20 cellular contexts compared by ENCODE assay signal in the genomic region with DNA sequence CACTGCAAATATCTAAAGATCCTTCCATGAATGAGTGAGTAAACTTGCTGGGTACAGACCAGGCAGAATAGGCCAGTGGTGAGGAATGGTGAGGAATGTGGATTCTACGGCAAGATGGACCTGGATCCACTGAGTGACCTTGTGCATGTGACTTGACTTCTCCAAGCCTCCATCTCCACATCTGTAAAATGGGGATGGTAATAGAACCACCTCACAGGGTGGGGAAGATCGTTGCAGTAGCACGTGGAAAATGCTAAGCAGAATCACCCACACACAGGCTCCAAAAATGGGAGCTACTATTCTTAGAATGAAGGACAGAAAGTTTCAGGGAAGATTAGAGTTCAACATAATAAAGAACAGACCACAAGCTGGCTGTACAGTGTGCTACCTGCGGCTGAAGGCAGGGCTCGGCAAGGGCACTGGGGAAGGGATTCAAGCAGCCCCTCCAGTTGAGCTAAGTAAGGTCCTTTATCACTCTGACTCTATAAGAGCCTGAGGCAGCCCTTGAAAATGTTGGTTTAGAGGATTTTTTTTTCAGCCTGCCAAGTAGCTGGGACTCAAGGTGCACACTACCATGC. TPM values are rescaled to one million over a fixed set of nuclear protein-coding genes. Genes with fewer than 3 reads are reported as not detected.
DNase-seq lines count a peak whose midpoint lies in the region; ATAC-seq and TF ChIP-seq lines count a peak whose summit lies in the region.
"Had no signal": no experiment of that assay in that cellular context is flagged by ENCODE, and none has a peak within 500 bp of the region (broad histone marks: within the 10 kb centered on the region; RNA-seq: fewer than 3 reads in every experiment).

No MANE protein-coding gene starts in this region.

- no peak for TF ChIP-seq POLR2A in esophagus squamous epithelium (IDR thresholded peaks at IDR 0.05)

- no peak for DNase-seq in activated CD8-positive, alpha-beta T cell treated with anti-CD3 and anti-CD28 coated beads for 36 hours
- DNase-seq in activated CD8-positive, alpha-beta T cell treated with anti-CD3 and anti-CD28 coated beads, Interleukin-2, amount 10 ng/mL, durations not matched to agents 7 days and 5 days, result no peak
- DNase-seq in RWPE2 (ENCODE audit: low spot score) (no peak), esophagus squamous epithelium (lab: John Stamatoyannopoulos, UW) (no peak), NCI-H345 treated with DMSO at 0.1 percent for 48 hours (lab: John Stamatoyannopoulos, UW; ENCODE audit: unreplicated experiment) (no peak), mesenteric fat pad (ENCODE audit: low spot score) (no peak)
- no peak for DNase-seq in CD8-positive, alpha-beta memory T cell
- DNase-seq: amniotic stem cell, C1 segment of cervical spinal cord, DMS53, endodermal cell, Karpas-422, NCI-H1092 treated with DMSO at 0.1 percent for 48 hours, NCI-H2081 treated with DMSO at 0.1 percent for 48 hours, NCI-H510A treated with DMSO at 0.1 percent for 48 hours, T-helper 1 cell had no signal

- peaks cover 17% of the 10 kb centered on the region for H3K36me3 Mint-ChIP-seq in activated CD8-positive, alpha-beta T cell treated with anti-CD3 and anti-CD28 coated beads for 36 hours (ENCODE audit: low read depth)
- H3K36me3 Mint-ChIP-seq in activated CD8-positive, alpha-beta T cell treated with anti-CD3 and anti-CD28 coated beads, Interleukin-2, amount 10 ng/mL, durations not matched to agents 7 days and 5 days (ENCODE audit: low read depth), result peaks cover 17% of the 10 kb centered on the region
- H3K36me3 Mint-ChIP-seq in CD8-positive, alpha-beta memory T cell, result peaks cover 0 to 7% (median 0%) of the 10 kb centered on the region in 3 donors

- WGBS in esophagus squamous epithelium, 2 donors, result 80 to 83% methylated on average over 5 of the region's 5 CpGs

- no peak overlapping the region for H3K4me3 Mint-ChIP-seq in activated CD8-positive, alpha-beta T cell treated with anti-CD3 and anti-CD28 coated beads for 36 hours
- no peak overlapping the region for H3K4me3 Mint-ChIP-seq in activated CD8-positive, alpha-beta T cell treated with anti-CD3 and anti-CD28 coated beads, Interleukin-2, amount 10 ng/mL, durations not matched to agents 7 days and 5 days
- no peak overlapping the region for H3K4me3 Mint-ChIP-seq in CD8-positive, alpha-beta memory T cell
- H3K4me3 Mint-ChIP-seq: endodermal cell had no signal

- intact Hi-C loops in activated CD8-positive, alpha-beta T cell treated with anti-CD3 and anti-CD28 coated beads for 36 hours (cut with micrococcal nuclease), result no loop called here
- intact Hi-C loops in esophagus squamous epithelium (cut with DNase I), result no loop called here

- H3K9me3 ChIP-seq in RWPE2 (ENCODE audit: severe bottlenecking) (no peaks in the 10 kb centered on the region), esophagus squamous epithelium (peaks cover 0 to 2% (median 0%) of the 10 kb centered on the region in 3 donors), stomach smooth muscle (ENCODE audit: control insufficient read depth in 2 of 2, low read length in 2 of 2) (peaks cover 0 to under 1% of the 10 kb centered on the region in 2 donors)
- peaks cover under 1% of the 10 kb centered on the region for H3K9me3 ChIP-seq in CD8-positive, alpha-beta memory T cell (ENCODE audit: low read length)

- CTCF ChIA-PET in activated CD8-positive, alpha-beta T cell treated with anti-CD3 and anti-CD28 coated beads for 36 hours (lab: Charles Lee), result interaction anchor here (0.7 to 1.3 kb wide), 4 partner anchors 14 to 51 kb away, joined by 3 to 5 read pairs (median 4); no protein-coding TSS in a partner anchor
- CTCF ChIA-PET in activated CD8-positive, alpha-beta T cell treated with anti-CD3 and anti-CD28 coated beads, Interleukin-2, amount 10 ng/mL, durations not matched to agents 7 days and 5 days (lab: Charles Lee), result interaction anchor here (1.2 kb wide), 1 partner anchor 20 kb away, joined by 6 read pairs; no protein-coding TSS in a partner anchor
- CTCF ChIA-PET in CD8-positive, alpha-beta memory T cell (lab: Charles Lee), result no interaction called here

- POLR2A ChIA-PET in activated CD8-positive, alpha-beta T cell treated with anti-CD3 and anti-CD28 coated beads for 36 hours (lab: Charles Lee), result interaction anchor here (1.2 to 1.6 kb wide), 2 partner anchors 8 to 10 kb away, joined by 3 to 4 read pairs; no protein-coding TSS in a partner anchor
- POLR2A ChIA-PET in activated CD8-positive, alpha-beta T cell treated with anti-CD3 and anti-CD28 coated beads, Interleukin-2, amount 10 ng/mL, durations not matched to agents 7 days and 5 days (lab: Charles Lee), result interaction anchor here (1.0 kb wide), 1 partner anchor 24 kb away, joined by 3 read pairs; no protein-coding TSS in a partner anchor
- POLR2A ChIA-PET in CD8-positive, alpha-beta memory T cell (lab: Charles Lee), result no interaction called here

- peaks cover 89% of the 10 kb centered on the region for H3K36me3 ChIP-seq in RWPE2 (ENCODE audit: low read depth)
- H3K36me3 ChIP-seq in esophagus squamous epithelium, result no peaks in the 10 kb centered on the region
- H3K36me3 ChIP-seq in stomach smooth muscle (ENCODE audit: control insufficient read depth in 2 of 2, insufficient read depth in 2 of 2, low read length in 2 of 2), result peaks cover 3 to 8% of the 10 kb centered on the region in 2 donors
- no peaks in the 10 kb centered on the region for H3K36me3 ChIP-seq in CD8-positive, alpha-beta memory T cell (ENCODE audit: insufficient read depth, low read length)

- no peak for TF ChIP-seq CTCF in activated CD8-positive, alpha-beta T cell treated with anti-CD3 and anti-CD28 coated beads for 36 hours (IDR thresholded peaks at IDR 0.05)
- TF ChIP-seq CTCF in RWPE2 (IDR thresholded peaks at IDR 0.05; ENCODE audit: poor library complexity, severe bottlenecking), result no peak
- no peak for TF ChIP-seq CTCF in esophagus squamous epithelium (IDR thresholded peaks at IDR 0.05)

- H3K9me3 Mint-ChIP-seq in activated CD8-positive, alpha-beta T cell treated with anti-CD3 and anti-CD28 coated beads for 36 hours, result peaks cover 7% of the 10 kb centered on the region
- peaks cover 3% of the 10 kb centered on the region for H3K9me3 Mint-ChIP-seq in activated CD8-positive, alpha-beta T cell treated with anti-CD3 and anti-CD28 coated beads, Interleukin-2, amount 10 ng/mL, durations not matched to agents 7 days and 5 days (ENCODE audit: insufficient read depth)
- H3K9me3 Mint-ChIP-seq in CD8-positive, alpha-beta memory T cell, result peaks cover 0 to 7% (median 5%) of the 10 kb centered on the region in 5 donors
- H3K9me3 Mint-ChIP-seq: endodermal cell had no signal

- no peaks in the 10 kb centered on the region for H3K27me3 Mint-ChIP-seq in activated CD8-positive, alpha-beta T cell treated with anti-CD3 and anti-CD28 coated beads for 36 hours
- H3K27me3 Mint-ChIP-seq in activated CD8-positive, alpha-beta T cell treated with anti-CD3 and anti-CD28 coated beads, Interleukin-2, amount 10 ng/mL, durations not matched to agents 7 days and 5 days (ENCODE audit: low read depth), result no peaks in the 10 kb centered on the region
- H3K27me3 Mint-ChIP-seq in CD8-positive, alpha-beta memory T cell, result peaks cover 1 to 15% of the 10 kb centered on the region in 2 donors

- H3K9ac ChIP-seq in stomach smooth muscle (ENCODE audit: low read length in 2 of 2), result peak overlapping the region; percentile 13 to 26

- H3K4me1 Mint-ChIP-seq in activated CD8-positive, alpha-beta T cell treated with anti-CD3 and anti-CD28 coated beads for 36 hours (ENCODE audit: low read depth), result peaks cover 83% of the 10 kb centered on the region
- peaks cover 55% of the 10 kb centered on the region for H3K4me1 Mint-ChIP-seq in activated CD8-positive, alpha-beta T cell treated with anti-CD3 and anti-CD28 coated beads, Interleukin-2, amount 10 ng/mL, durations not matched to agents 7 days and 5 days (ENCODE audit: low read depth)
- peaks cover 0 to 8% (median 8%) of the 10 kb centered on the region in 3 donors for H3K4me1 Mint-ChIP-seq in CD8-positive, alpha-beta memory T cell

- peak overlapping the region; percentile 43 for H3K27ac Mint-ChIP-seq in activated CD8-positive, alpha-beta T cell treated with anti-CD3 and anti-CD28 coated beads for 36 hours
- no peak overlapping the region for H3K27ac Mint-ChIP-seq in activated CD8-positive, alpha-beta T cell treated with anti-CD3 and anti-CD28 coated beads, Interleukin-2, amount 10 ng/mL, durations not matched to agents 7 days and 5 days
- peak overlapping the region in 1 of 8 donors; percentile 7 for H3K27ac Mint-ChIP-seq in CD8-positive, alpha-beta memory T cell
- H3K27ac Mint-ChIP-seq: endodermal cell had no signal

- H3K4me3 ChIP-seq in RWPE2 (ENCODE audit: severe bottlenecking), result no peak overlapping the region
- no peak overlapping the region for H3K4me3 ChIP-seq in esophagus squamous epithelium
- H3K4me3 ChIP-seq in stomach smooth muscle (ENCODE audit: low read length in 2 of 2), result peak overlapping the region in 1 of 2 donors; percentile 29
- H3K4me3 ChIP-seq in CD8-positive, alpha-beta memory T cell (ENCODE audit: low read length), result no peak overlapping the region
- H3K4me3 ChIP-seq: A549, hepatocyte had no signal

- H3K4me1 ChIP-seq in RWPE2 (ENCODE audit: insufficient read depth, poor library complexity, severe bottlenecking) (peaks cover 19% of the 10 kb centered on the region), esophagus squamous epithelium (peaks cover 21 to 91% (median 49%) of the 10 kb centered on the region in 3 donors), stomach smooth muscle (ENCODE audit: control insufficient read depth, insufficient read depth, low read length) (peaks cover 87% of the 10 kb centered on the region)
- H3K4me1 ChIP-seq in CD8-positive, alpha-beta memory T cell (ENCODE audit: insufficient read depth, low read length), result peaks cover 45% of the 10 kb centered on the region

- ATAC-seq in activated CD8-positive, alpha-beta T cell treated with anti-CD3 and anti-CD28 coated beads for 36 hours, result no peak
- no peak for ATAC-seq in activated CD8-positive, alpha-beta T cell treated with anti-CD3 and anti-CD28 coated beads, Interleukin-2, amount 10 ng/mL, durations not matched to agents 7 days and 5 days
- no peak for ATAC-seq in RWPE2 (ENCODE audit: low read depth)
- ATAC-seq: A549, sciatic nerve had no signal

- H3K27me3 ChIP-seq in RWPE2 (ENCODE audit: insufficient read depth, poor library complexity, severe bottlenecking), result no peaks in the 10 kb centered on the region
- no peaks in the 10 kb centered on the region for H3K27me3 ChIP-seq in esophagus squamous epithelium
- no peaks in the 10 kb centered on the region for H3K27me3 ChIP-seq in stomach smooth muscle (ENCODE audit: control insufficient read depth in 1 of 2, insufficient read depth in 2 of 2, low read length in 2 of 2)
- no peaks in the 10 kb centered on the region for H3K27me3 ChIP-seq in CD8-positive, alpha-beta memory T cell (ENCODE audit: insufficient read depth, low read length, poor library complexity, severe bottlenecking)
- H3K27me3 ChIP-seq: hepatocyte had no signal

- H3K27ac ChIP-seq in RWPE2 (ENCODE audit: poor library complexity, severe bottlenecking), result peak overlapping the region; percentile 98
- peak overlapping the region; percentile 61 to 93 (median 84) for H3K27ac ChIP-seq in esophagus squamous epithelium
- peak overlapping the region; percentile 95 for H3K27ac ChIP-seq in stomach smooth muscle (ENCODE audit: low read length)
- no peak overlapping the region for H3K27ac ChIP-seq in CD8-positive, alpha-beta memory T cell (ENCODE audit: low read depth, low read length)
- H3K27ac ChIP-seq: A549, hepatocyte had no signal

RNA-seq across cellular contexts. Expression of a gene that starts 47.5 kb away (rescaled TPM):
- 100 to 1,000 TPM; 214 TPM for total RNA-seq in activated CD8-positive, alpha-beta T cell treated with anti-CD3 and anti-CD28 coated beads for 36 hours
- 10 to 100 TPM; 51.4 to 56.1 TPM for total RNA-seq in activated CD8-positive, alpha-beta T cell treated with anti-CD3 and anti-CD28 coated beads, Interleukin-2, amount 10 ng/mL, durations not matched to agents 7 days and 5 days
- total RNA-seq in esophagus squamous epithelium (100 to 1,000 TPM; 118 to 145 (median 131) TPM), mesenteric fat pad (215 TPM)
- 10 to 100 TPM; 52.7 to 53.3 TPM for total RNA-seq in CD8-positive, alpha-beta memory T cell
- polyA plus RNA-seq in CD8-positive, alpha-beta memory T cell, result 47.4 TPM
